In genomic region chr1:112017183-112017582, GRCh38 we compare ENCODE assay signal across 3 cellular contexts.
TF ChIP-seq lines count a peak whose summit lies in the region.

No MANE protein-coding gene starts in this region.

TF ChIP-seq in HepG2, 621 proteins besides CTCF, POLR2A, EP300 and RAD21:
- peak; percentile 52; the same call in 1 of the 2 replicates for TF ChIP-seq RAD51 (IDR thresholded peaks at IDR 0.05; ENCODE audit: borderline replicate concordance)
- no peak for TF ChIP-seq ZNF704 (CRISPR knock-in tag; IDR thresholded peaks at IDR 0.05; ENCODE audit: borderline replicate concordance)
TF ChIP-seq in HepG2: peak in this region for 1.

TF ChIP-seq in K562, 482 proteins besides CTCF, POLR2A, EP300 and RAD21:
- TF ChIP-seq USF2 (CRISPR knock-in tag; IDR thresholded peaks at IDR 0.05): peak; percentile 29; the same call in 1 of the 2 replicates
- TF ChIP-seq U2AF1 (optimal IDR thresholded peaks at IDR 0.05; ENCODE audit: low read depth, low read length): no peak
- TF ChIP-seq, protein P1, sequence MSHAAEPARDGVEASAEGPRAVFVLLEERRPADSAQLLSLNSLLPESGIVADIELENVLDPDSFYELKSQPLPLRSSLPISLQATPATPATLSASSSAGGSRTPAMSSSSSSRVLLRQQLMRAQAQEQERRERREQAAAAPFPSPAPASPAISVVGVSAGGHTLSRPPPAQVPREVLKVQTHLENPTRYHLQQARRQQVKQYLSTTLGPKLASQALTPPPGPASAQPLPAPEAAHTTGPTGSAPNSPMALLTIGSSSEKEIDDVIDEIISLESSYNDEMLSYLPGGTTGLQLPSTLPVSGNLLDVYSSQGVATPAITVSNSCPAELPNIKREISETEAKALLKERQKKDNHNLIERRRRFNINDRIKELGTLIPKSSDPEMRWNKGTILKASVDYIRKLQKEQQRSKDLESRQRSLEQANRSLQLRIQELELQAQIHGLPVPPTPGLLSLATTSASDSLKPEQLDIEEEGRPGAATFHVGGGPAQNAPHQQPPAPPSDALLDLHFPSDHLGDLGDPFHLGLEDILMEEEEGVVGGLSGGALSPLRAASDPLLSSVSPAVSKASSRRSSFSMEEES (CRISPR knock-in tag; IDR thresholded peaks at IDR 0.05): peak; percentile 83

TF ChIP-seq in H1, 55 proteins besides CTCF, POLR2A, EP300 and RAD21:
- TF ChIP-seq ASH2L (IDR thresholded peaks at IDR 0.05; ENCODE audit: low read length): no peak
- no peak for TF ChIP-seq ATF3 (IDR thresholded peaks at IDR 0.05; ENCODE audit: insufficient read depth, low read depth, low read length)
- no peak for TF ChIP-seq ZNF274 (IDR thresholded peaks at IDR 0.05; ENCODE audit: borderline replicate concordance, extremely low read depth, low read length)
- no peak for TF ChIP-seq RBBP5 (IDR thresholded peaks at IDR 0.05; ENCODE audit: borderline replicate concordance, low read depth, low read length)
- TF ChIP-seq KDM5A (IDR thresholded peaks at IDR 0.05; ENCODE audit: low read length): no peak
- TF ChIP-seq TAF7 (optimal IDR thresholded peaks at IDR 0.05; ENCODE audit: borderline replicate concordance, low read depth, low read length): no peak
- TF ChIP-seq SRF (IDR thresholded peaks at IDR 0.05; ENCODE audit: low read depth, low read length): no peak
- no peak for TF ChIP-seq FOSL1 (IDR thresholded peaks at IDR 0.05; ENCODE audit: insufficient read depth, low read depth, low read length)
- TF ChIP-seq TBP (IDR thresholded peaks at IDR 0.05; ENCODE audit: low read depth, low read length): no peak
- TF ChIP-seq KDM4A (IDR thresholded peaks at IDR 0.05; ENCODE audit: low read depth, low read length, severe bottlenecking): no peak
- TF ChIP-seq POU5F1 (IDR thresholded peaks at IDR 0.05; ENCODE audit: low read depth, low read length): no peak
- no peak for TF ChIP-seq PHF8 (conservative IDR thresholded peaks at IDR 0.05; ENCODE audit: low read depth, low read length)
- TF ChIP-seq RXRA (IDR thresholded peaks at IDR 0.05; ENCODE audit: insufficient read depth, low read depth, low read length): no peak
- no peak for TF ChIP-seq SAP30 (IDR thresholded peaks at IDR 0.05; ENCODE audit: insufficient read depth, insufficient replicate concordance, low read length)
- no peak for TF ChIP-seq NRF1 (IDR thresholded peaks at IDR 0.05; ENCODE audit: low read depth, low read length)
